28 cellular contexts compared by ENCODE assay signal in genomic region chr9:125960631-125961030, GRCh38.
"Had no signal": no experiment of that assay in that cellular context is flagged by ENCODE, and none has a peak within 500 bp of the region (broad histone marks: within the 10 kb centered on the region; RNA-seq: fewer than 3 reads in every experiment).

No MANE protein-coding gene starts in this region.

- H3K36me3 ChIP-seq: breast epithelium, gastrocnemius medialis had no signal

- H3K4me3 ChIP-seq: breast epithelium, gastrocnemius medialis, heart left ventricle, lower lobe of right lung, neural progenitor cell, skin epidermis, thyroid gland, upper lobe of left lung, vagina had no signal

- H3K9ac ChIP-seq: neural progenitor cell had no signal

- H3K9me3 Mint-ChIP-seq: activated naive CD4-positive, alpha-beta T cell treated with anti-CD3 and anti-CD28 coated beads, Interleukin-2, amount 50 U/mL, for 72 hours; central memory CD8-positive, alpha-beta T cell; effector memory CD8-positive, alpha-beta T cell; immature natural killer cell; naive B cell; neural progenitor cell; stimulated activated effector memory CD8-positive, alpha-beta T cell treated with anti-CD3 and anti-CD28 coated beads, Interleukin-12 subunit alpha, Interleukin-12 subunit beta, amount 100 ng/mL, for 72 hours; stimulated activated naive CD8-positive, alpha-beta T cell treated with anti-CD3 and anti-CD28 coated beads, Interleukin-15, amount 100 ng/mL, for 72 hours had no signal

- H3K4me1 ChIP-seq: breast epithelium, gastrocnemius medialis, lower lobe of right lung, thyroid gland, upper lobe of left lung, vagina had no signal

- H3K27ac Mint-ChIP-seq: activated CD4-positive, alpha-beta T cell treated with anti-CD3 and anti-CD28 coated beads for 36 hours; activated CD8-positive, alpha-beta memory T cell treated with anti-CD3 and anti-CD28 coated beads, Interleukin-2, amount 10 ng/mL, durations not matched to agents 7 days and 5 days; activated CD8-positive, alpha-beta T cell treated with anti-CD3 and anti-CD28 coated beads, Interleukin-2, amount 10 ng/mL, durations not matched to agents 7 days and 5 days; effector memory CD8-positive, alpha-beta T cell; stimulated activated effector memory CD8-positive, alpha-beta T cell treated with anti-CD3 and anti-CD28 coated beads, Interleukin-12 subunit alpha, Interleukin-12 subunit beta, amount 100 ng/mL, for 72 hours; stimulated activated naive CD8-positive, alpha-beta T cell treated with anti-CD3 and anti-CD28 coated beads, Interleukin-15, amount 100 ng/mL, for 72 hours had no signal

- DNase-seq: activated CD4-positive, alpha-beta T cell treated with anti-CD3 and anti-CD28 coated beads for 36 hours; activated CD4-positive, CD25-positive, alpha-beta regulatory T cell; activated CD8-positive, alpha-beta memory T cell treated with anti-CD3 and anti-CD28 coated beads, Interleukin-2, amount 10 ng/mL, durations not matched to agents 7 days and 5 days; activated CD8-positive, alpha-beta T cell treated with anti-CD3 and anti-CD28 coated beads, Interleukin-2, amount 10 ng/mL, durations not matched to agents 7 days and 5 days; activated naive CD4-positive, alpha-beta T cell; activated T-cell treated with anti-CD3 and anti-CD28 coated beads, Interleukin-2, amount 50 U/mL, for 48 hours; effector memory CD8-positive, alpha-beta T cell; erythroblast; gastrocnemius medialis; heart left ventricle; immature natural killer cell; kidney; lower lobe of right lung; mesenchymal stem cell; naive B cell; right cardiac atrium; stimulated activated CD4-positive, alpha-beta T cell treated with anti-CD3 and anti-CD28 coated beads, Interleukin-12 subunit alpha, Interleukin-12 subunit beta, amount 100 ng/mL, for 4 hours; stimulated activated CD4-positive, alpha-beta T cell treated with anti-CD3 and anti-CD28 coated beads, Interleukin-4, amount 100 ng/mL, for 24 hours; stimulated activated naive CD8-positive, alpha-beta T cell treated with anti-CD3 and anti-CD28 coated beads, Interleukin-15, amount 100 ng/mL, for 72 hours; thyroid gland; upper lobe of left lung had no signal

- H3K36me3 Mint-ChIP-seq: activated CD8-positive, alpha-beta memory T cell treated with anti-CD3 and anti-CD28 coated beads, Interleukin-2, amount 10 ng/mL, durations not matched to agents 7 days and 5 days; activated naive CD4-positive, alpha-beta T cell treated with anti-CD3 and anti-CD28 coated beads, Interleukin-2, amount 50 U/mL, for 72 hours had no signal

- H3K9me3 ChIP-seq: breast epithelium, gastrocnemius medialis, heart left ventricle, lower lobe of right lung, thyroid gland, upper lobe of left lung, vagina had no signal

- H3K27me3 ChIP-seq: breast epithelium, gastrocnemius medialis, heart left ventricle, neural progenitor cell, thyroid gland, upper lobe of left lung, vagina had no signal

- H3K27me3 Mint-ChIP-seq: activated CD4-positive, alpha-beta T cell treated with anti-CD3 and anti-CD28 coated beads for 36 hours; activated CD8-positive, alpha-beta memory T cell treated with anti-CD3 and anti-CD28 coated beads, Interleukin-2, amount 10 ng/mL, durations not matched to agents 7 days and 5 days; central memory CD8-positive, alpha-beta T cell; effector memory CD8-positive, alpha-beta T cell; naive B cell; stimulated activated naive CD8-positive, alpha-beta T cell treated with anti-CD3 and anti-CD28 coated beads, Interleukin-15, amount 100 ng/mL, for 72 hours had no signal

- H3K4me3 Mint-ChIP-seq: activated CD4-positive, alpha-beta T cell treated with anti-CD3 and anti-CD28 coated beads for 36 hours; activated CD8-positive, alpha-beta memory T cell treated with anti-CD3 and anti-CD28 coated beads, Interleukin-2, amount 10 ng/mL, durations not matched to agents 7 days and 5 days; activated CD8-positive, alpha-beta T cell treated with anti-CD3 and anti-CD28 coated beads, Interleukin-2, amount 10 ng/mL, durations not matched to agents 7 days and 5 days; central memory CD8-positive, alpha-beta T cell; effector memory CD8-positive, alpha-beta T cell; immature natural killer cell; naive B cell; neural progenitor cell; stimulated activated effector memory CD8-positive, alpha-beta T cell treated with anti-CD3 and anti-CD28 coated beads, Interleukin-12 subunit alpha, Interleukin-12 subunit beta, amount 100 ng/mL, for 72 hours; stimulated activated naive CD8-positive, alpha-beta T cell treated with anti-CD3 and anti-CD28 coated beads, Interleukin-15, amount 100 ng/mL, for 72 hours had no signal

- H3K27ac ChIP-seq: breast epithelium, gastrocnemius medialis, heart left ventricle, lower lobe of right lung, neural progenitor cell, thyroid gland, upper lobe of left lung, vagina had no signal

- H3K4me1 Mint-ChIP-seq: activated CD4-positive, alpha-beta T cell treated with anti-CD3 and anti-CD28 coated beads for 36 hours; activated CD8-positive, alpha-beta memory T cell treated with anti-CD3 and anti-CD28 coated beads, Interleukin-2, amount 10 ng/mL, durations not matched to agents 7 days and 5 days; central memory CD8-positive, alpha-beta T cell; immature natural killer cell; stimulated activated effector memory CD8-positive, alpha-beta T cell treated with anti-CD3 and anti-CD28 coated beads, Interleukin-12 subunit alpha, Interleukin-12 subunit beta, amount 100 ng/mL, for 72 hours; stimulated activated naive CD8-positive, alpha-beta T cell treated with anti-CD3 and anti-CD28 coated beads, Interleukin-15, amount 100 ng/mL, for 72 hours had no signal

- H2AFZ ChIP-seq: neural progenitor cell had no signal

- ATAC-seq: activated CD4-positive, alpha-beta T cell treated with anti-CD3 and anti-CD28 coated beads for 36 hours; activated CD8-positive, alpha-beta memory T cell treated with anti-CD3 and anti-CD28 coated beads, Interleukin-2, amount 10 ng/mL, durations not matched to agents 7 days and 5 days; activated CD8-positive, alpha-beta T cell treated with anti-CD3 and anti-CD28 coated beads, Interleukin-2, amount 10 ng/mL, durations not matched to agents 7 days and 5 days; activated naive CD4-positive, alpha-beta T cell treated with anti-CD3 and anti-CD28 coated beads, Interleukin-2, amount 50 U/mL, for 72 hours; effector memory CD8-positive, alpha-beta T cell; gastrocnemius medialis; lower lobe of right lung; stimulated activated effector memory CD8-positive, alpha-beta T cell treated with anti-CD3 and anti-CD28 coated beads, Interleukin-12 subunit alpha, Interleukin-12 subunit beta, amount 100 ng/mL, for 72 hours; stimulated activated naive CD8-positive, alpha-beta T cell treated with anti-CD3 and anti-CD28 coated beads, Interleukin-15, amount 100 ng/mL, for 72 hours had no signal
